8 cellular contexts compared by ENCODE assay signal in genomic region chr11:1882265-1883238, GRCh38. TPM values are rescaled to one million over a fixed set of nuclear protein-coding genes. Genes with fewer than 3 reads are reported as not detected.
DNase-seq lines count a peak whose midpoint lies in the region; ATAC-seq and TF ChIP-seq lines count a peak whose summit lies in the region.

No MANE protein-coding gene starts in this region.

- H4K20me1 ChIP-seq in DOHH2 (ENCODE audit: control insufficient read depth, insufficient read depth, low read depth, low read length), result peaks cover 3% of the 10 kb centered on the region; the same call in 1 of the 2 replicates

- no peak overlapping the region for H3K4me3 ChIP-seq in DOHH2 (ENCODE audit: low read length)
- no peak overlapping the region for H3K4me3 ChIP-seq in NT2/D1 (ENCODE audit: insufficient read length, low read depth)
- H3K4me3 ChIP-seq in epithelial cell of esophagus (ENCODE audit: low read length), result no peak overlapping the region

- peaks cover 45% of the 10 kb centered on the region for H3K36me3 ChIP-seq in DOHH2 (ENCODE audit: control insufficient read depth, low read length)
- H3K36me3 ChIP-seq in NT2/D1 (ENCODE audit: insufficient read depth, insufficient read length, low read length), result no peaks in the 10 kb centered on the region

- H3K27ac ChIP-seq in DOHH2 (ENCODE audit: low read depth, low read length), result no peak overlapping the region

- H3K27me3 ChIP-seq in DOHH2 (ENCODE audit: control insufficient read depth, low read length) (no peaks in the 10 kb centered on the region), NT2/D1 (ENCODE audit: insufficient read depth, insufficient read length) (no peaks in the 10 kb centered on the region)

- H3K9ac ChIP-seq in NT2/D1 (ENCODE audit: insufficient read length, low read depth), result peak overlapping the region; percentile 56

- no peaks in the 10 kb centered on the region for H3K9me3 Mint-ChIP-seq in naive B cell

- peak overlapping the region in 4 of 8 donors; percentile 47 to 61 (median 54) for H3K4me3 Mint-ChIP-seq in naive B cell

- no peaks in the 10 kb centered on the region for H3F3A ChIP-seq in DOHH2 (ENCODE audit: control insufficient read depth, insufficient read depth)

- H3K4me2 ChIP-seq in DOHH2 (ENCODE audit: low read length), result 0 out of 2 replicates have a peak overlapping the region, but pooled peaks have one; percentile 20

- H3K9me2 ChIP-seq in DOHH2 (replicated peaks; ENCODE audit: control insufficient read depth, low read length), result no peaks in the 10 kb centered on the region

- TF ChIP-seq CTCF in DOHH2 (IDR thresholded peaks at IDR 0.05; ENCODE audit: low read depth, low read length, poor library complexity, severe bottlenecking) (peak; percentile 91), epithelial cell of esophagus (IDR thresholded peaks at IDR 0.05; ENCODE audit: insufficient read depth, low read depth, low read length, missing control alignments) (peak; percentile 83)

- peaks cover 14 to 43% (median 36%) of the 10 kb centered on the region in 3 donors for H3K4me1 Mint-ChIP-seq in naive B cell

- H3K79me2 ChIP-seq in DOHH2 (ENCODE audit: control insufficient read depth, low read length), result no peaks in the 10 kb centered on the region

- H3K27me3 Mint-ChIP-seq in naive B cell, result no peaks in the 10 kb centered on the region

- H3K9me3 ChIP-seq in DOHH2 (ENCODE audit: control insufficient read depth, insufficient read depth, low read length), result no peaks in the 10 kb centered on the region
- no peaks in the 10 kb centered on the region for H3K9me3 ChIP-seq in NT2/D1 (ENCODE audit: insufficient read depth, low read length)

- DNase-seq in NT2/D1 (ENCODE audit: low read depth, low spot score) (peak; percentile 75), epithelial cell of esophagus (ENCODE audit: low read depth) (peak; percentile 76), naive B cell (peak; percentile 69), cortex of kidney (lab: John Stamatoyannopoulos, UW) (no peak)
- peak; percentile 85 for DNase-seq in activated CD8-positive, alpha-beta memory T cell treated with anti-CD3 and anti-CD28 coated beads, Interleukin-2, amount 50 U/mL, for 4 hours
- DNase-seq in stimulated activated CD8-positive, alpha-beta memory T cell treated with anti-CD3 and anti-CD28 coated beads, Interleukin-7, amount 100 ng/mL, for 24 hours (ENCODE audit: low read depth), result peak; percentile 73

- peaks cover 21% of the 10 kb centered on the region for H3K4me1 ChIP-seq in DOHH2 (ENCODE audit: control insufficient read depth, low read length)
- H3K4me1 ChIP-seq in NT2/D1 (ENCODE audit: insufficient read depth, insufficient read length), result peaks cover 8% of the 10 kb centered on the region

- H3K27ac Mint-ChIP-seq in naive B cell, result peak overlapping the region in 4 of 6 donors; percentile 21 to 75 (median 38)

- ATAC-seq in HG03066 (IDR thresholded peaks at IDR 0.05; ENCODE audit: low read depth, unreplicated experiment), result peak; percentile 68
- peak; percentile 90 to 91 for ATAC-seq in naive B cell (ENCODE audit: low read depth in 2 of 2)

- no peaks in the 10 kb centered on the region for H3K36me3 Mint-ChIP-seq in naive B cell

RNA-seq across cellular contexts. Expression of gene PRR33, which starts 9.1 kb away (rescaled TPM):
- under 1 TPM in 4 of 6 donors, not detected in 2; 0.08 to 0.44 (median 0.16) TPM for polyA plus RNA-seq in naive B cell (ENCODE audit: low read depth in 6 of 6)

RNA-seq across cellular contexts. Expression of gene LSP1, which starts 29.7 kb away (rescaled TPM):
- 100 to 1,000 TPM; 342 to 587 (median 422) TPM for polyA plus RNA-seq in naive B cell (ENCODE audit: low read depth in 6 of 6)

RNA-seq across cellular contexts. Expression of gene TNNT3, which starts 37.0 kb away (rescaled TPM):
- polyA plus RNA-seq in naive B cell (ENCODE audit: low read depth in 6 of 6), result under 1 TPM in 2 of 6 donors, not detected in 4; 0.43 to 0.92 TPM

RNA-seq across cellular contexts. Expression of gene TNNI2, which starts 43.8 kb away (rescaled TPM):
- polyA plus RNA-seq in naive B cell (ENCODE audit: low read depth in 6 of 6), result 10 to 100 TPM in 2 of 6 donors, 1 to 10 TPM in 4; 3.9 to 12.2 (median 7.2) TPM

RNA-seq across cellular contexts. Expression of gene SYT8, which starts 47.8 kb away (rescaled TPM):
- polyA plus RNA-seq in naive B cell (ENCODE audit: low read depth in 6 of 6), result not detected
